ENCODE assay signal across 8 cellular contexts in genomic region chr16:30658731-30659506, GRCh38. TPM values are rescaled to one million over a fixed set of nuclear protein-coding genes. Genes with fewer than 3 reads are reported as not detected.
DNase-seq lines count a peak whose midpoint lies in the region; ATAC-seq and TF ChIP-seq lines count a peak whose summit lies in the region.

No MANE protein-coding gene starts in this region.

- POLR2A ChIA-PET in activated CD8-positive, alpha-beta T cell treated with anti-CD3 and anti-CD28 coated beads for 36 hours (lab: Charles Lee): interaction anchor here (0.6 to 4.1 kb wide), 16 partner anchors 9 to 300 kb away, joined by 3 to 36 read pairs (median 4); partner anchors contain the start of genes PHKG2, PRR14 and SRCAP

- peaks cover 60% of the 10 kb centered on the region for H3K36me3 Mint-ChIP-seq in activated CD8-positive, alpha-beta T cell treated with anti-CD3 and anti-CD28 coated beads for 36 hours (ENCODE audit: low read depth)
- H3K36me3 Mint-ChIP-seq in naive B cell: peaks cover 12 to 26% of the 10 kb centered on the region in 2 donors

- H3K4me1 Mint-ChIP-seq in activated CD8-positive, alpha-beta T cell treated with anti-CD3 and anti-CD28 coated beads for 36 hours (ENCODE audit: low read depth): peaks cover 48% of the 10 kb centered on the region
- H3K4me1 Mint-ChIP-seq in naive B cell: peaks cover 27 to 59% (median 41%) of the 10 kb centered on the region in 3 donors

- H3K36me3 ChIP-seq in uterus: no peaks in the 10 kb centered on the region

- intact Hi-C loops in activated CD8-positive, alpha-beta T cell treated with anti-CD3 and anti-CD28 coated beads for 36 hours (cut with micrococcal nuclease): loop anchor here (10.0 kb wide), 1 partner anchor 236 kb away; the partner anchor contains the start of genes BCL7C and CTF1
- intact Hi-C loops in uterus (cut with DNase I; ENCODE audit: low total_unique reads): no loop called here

- CTCF ChIA-PET in activated CD8-positive, alpha-beta T cell treated with anti-CD3 and anti-CD28 coated beads for 36 hours (lab: Charles Lee): interaction anchor here (1.2 to 4.6 kb wide), 9 partner anchors 9 to 229 kb away, joined by 3 to 67 read pairs (median 5); partner anchors contain the start of genes DCTPP1 and PRR14

- H3K27ac ChIP-seq in uterus: peak overlapping the region; percentile 99

- peak in 1 of 2 donors; percentile 24 for TF ChIP-seq POLR2A in uterus (IDR thresholded peaks at IDR 0.05)

- peak overlapping the region; percentile 100 for H3K27ac Mint-ChIP-seq in activated CD8-positive, alpha-beta T cell treated with anti-CD3 and anti-CD28 coated beads for 36 hours
- peak overlapping the region; percentile 99 to 100 (median 100) for H3K27ac Mint-ChIP-seq in naive B cell

- peak overlapping the region; percentile 97 for H3K4me3 Mint-ChIP-seq in activated CD8-positive, alpha-beta T cell treated with anti-CD3 and anti-CD28 coated beads for 36 hours
- H3K4me3 Mint-ChIP-seq in naive B cell: peak overlapping the region; percentile 90 to 100 (median 99)

- DNase-seq in COR-L47 (lab: John Stamatoyannopoulos, UW) (peak; percentile 95), NCI-H345 treated with DMSO at 0.1 percent for 48 hours (lab: John Stamatoyannopoulos, UW; ENCODE audit: unreplicated experiment) (peak; percentile 98), fibroblast of pulmonary artery (ENCODE audit: low read depth) (peak; percentile 98), naive B cell (no peak), uterus (peak; percentile 82 to 91)
- peak; percentile 98 for DNase-seq in activated CD8-positive, alpha-beta T cell treated with anti-CD3 and anti-CD28 coated beads for 36 hours

- H3K27me3 Mint-ChIP-seq in activated CD8-positive, alpha-beta T cell treated with anti-CD3 and anti-CD28 coated beads for 36 hours: no peaks in the 10 kb centered on the region
- H3K27me3 Mint-ChIP-seq in naive B cell: no peaks in the 10 kb centered on the region

- H3K4me3 ChIP-seq in fibroblast of pulmonary artery (replicated peaks; ENCODE audit: low read depth, low read length) (peak overlapping the region; percentile 90), uterus (peak overlapping the region; percentile 60 to 94)

- no peaks in the 10 kb centered on the region for H3K27me3 ChIP-seq in uterus

- H3K9me3 ChIP-seq in uterus: no peaks in the 10 kb centered on the region

- ATAC-seq in GM19023 (IDR thresholded peaks at IDR 0.05; ENCODE audit: unreplicated experiment) (peak; percentile 49), HG03175 (IDR thresholded peaks at IDR 0.05; ENCODE audit: unreplicated experiment) (peak; percentile 25), naive B cell (ENCODE audit: low read depth in 2 of 2) (no peak)
- ATAC-seq in activated CD8-positive, alpha-beta T cell treated with anti-CD3 and anti-CD28 coated beads for 36 hours: peak; percentile 69

- H3K4me1 ChIP-seq in uterus: peaks cover 0 to 18% of the 10 kb centered on the region in 2 donors

- no peak for TF ChIP-seq CTCF in activated CD8-positive, alpha-beta T cell treated with anti-CD3 and anti-CD28 coated beads for 36 hours (IDR thresholded peaks at IDR 0.05)
- TF ChIP-seq CTCF in fibroblast of pulmonary artery (IDR thresholded peaks at IDR 0.05; ENCODE audit: low read length, missing control alignments): no peak
- TF ChIP-seq CTCF in uterus (IDR thresholded peaks at IDR 0.05): peak in 2 of 4 experiments; percentile 12 to 23

- no peaks in the 10 kb centered on the region for H3K9me3 Mint-ChIP-seq in activated CD8-positive, alpha-beta T cell treated with anti-CD3 and anti-CD28 coated beads for 36 hours
- no peaks in the 10 kb centered on the region for H3K9me3 Mint-ChIP-seq in naive B cell

RNA-seq across cellular contexts. Expression of gene FBRS, which starts 0.7 kb away (rescaled TPM):
- total RNA-seq in activated CD8-positive, alpha-beta T cell treated with anti-CD3 and anti-CD28 coated beads for 36 hours: 10 to 100 TPM; 80.3 to 85.8 TPM
- 1 to 10 TPM in 5 of 6 donors, under 1 TPM in 1; 0.88 to 9.0 (median 4.2) TPM for polyA plus RNA-seq in naive B cell (ENCODE audit: low read depth in 6 of 6)
- 10 to 100 TPM in 2 of 4 donors, 1 to 10 TPM in 2; 8.5 to 78.4 (median 16.5) TPM for total RNA-seq in uterus

RNA-seq across cellular contexts. Expression of gene PRR14, which starts 8.2 kb away (rescaled TPM):
- total RNA-seq in activated CD8-positive, alpha-beta T cell treated with anti-CD3 and anti-CD28 coated beads for 36 hours: 10 to 100 TPM; 74.0 to 76.6 TPM
- polyA plus RNA-seq in naive B cell (ENCODE audit: low read depth in 6 of 6): 10 to 100 TPM; 11.6 to 40.9 (median 17.8) TPM
- total RNA-seq in uterus: 10 to 100 TPM in 2 of 4 donors, 1 to 10 TPM in 2; 1.0 to 82.4 (median 10.0) TPM

RNA-seq across cellular contexts. Expression of gene SRCAP, which starts 40.1 kb away (rescaled TPM):
- total RNA-seq in activated CD8-positive, alpha-beta T cell treated with anti-CD3 and anti-CD28 coated beads for 36 hours: 10 to 100 TPM; 57.2 to 64.7 TPM
- 10 to 100 TPM in 5 of 6 donors, not detected in 1; 11.9 to 41.5 (median 14.8) TPM for polyA plus RNA-seq in naive B cell (ENCODE audit: low read depth in 6 of 6)
- total RNA-seq in uterus: 10 to 100 TPM in 2 of 4 donors, 1 to 10 TPM in 2; 5.6 to 80.7 (median 26.0) TPM

RNA-seq across cellular contexts. Expression of gene ZNF689, which starts 48.7 kb away (rescaled TPM):
- total RNA-seq in activated CD8-positive, alpha-beta T cell treated with anti-CD3 and anti-CD28 coated beads for 36 hours: 10 to 100 TPM in 1 of 2 experiments, 1 to 10 TPM in 1; 9.8 to 11.3 TPM
- 10 to 100 TPM in 4 of 6 donors, 1 to 10 TPM in 2; 6.1 to 12.8 (median 10.5) TPM for polyA plus RNA-seq in naive B cell (ENCODE audit: low read depth in 6 of 6)
- 10 to 100 TPM in 1 of 4 donors, 1 to 10 TPM in 3; 3.1 to 11.5 (median 7.0) TPM for total RNA-seq in uterus

Comparison
In these comparisons a context has a peak if more than half of its experiments do, and no peak if none do; other contexts are left out.
1. ATAC-seq: peak in GM19023 (single experiment), HG03175 (single experiment) and activated CD8-positive, alpha-beta T cell treated with anti-CD3 and anti-CD28 coated beads for 36 hours (single experiment); none in naive B cell (0 of 2).